ENCODE assay signal across 11 cellular contexts in the genomic region with DNA sequence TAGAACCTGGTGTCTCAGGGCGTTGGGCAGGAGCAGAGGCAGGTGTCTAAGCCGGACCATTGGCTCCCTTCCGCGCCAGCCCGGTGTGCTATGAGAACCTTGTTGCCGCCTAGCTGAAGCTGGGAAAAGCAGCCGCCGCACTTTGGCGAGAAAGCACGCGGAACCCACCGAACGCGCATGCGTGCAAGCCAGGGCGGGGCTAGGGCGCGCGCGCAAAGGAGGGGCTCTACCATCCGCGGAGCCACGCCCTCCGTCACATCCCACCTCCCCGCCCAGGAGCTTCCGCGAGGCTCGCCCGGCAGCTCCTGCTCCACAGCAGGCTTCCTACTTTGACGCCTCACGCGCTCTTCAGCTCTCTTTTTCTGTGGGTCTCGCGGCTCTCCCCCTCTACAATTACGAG. TPM values are rescaled to one million over a fixed set of nuclear protein-coding genes. Genes with fewer than 3 reads are reported as not detected.
A peak's percentile ranks its signal among the peaks of the same experiment; 100 is the strongest.
DNase-seq lines count a peak whose midpoint lies in the region; ATAC-seq and TF ChIP-seq lines count a peak whose summit lies in the region.
"Had no signal": no experiment of that assay in that cellular context is flagged by ENCODE, and none has a peak within 500 bp of the region (broad histone marks: within the 10 kb centered on the region; RNA-seq: fewer than 3 reads in every experiment).

No MANE protein-coding gene starts in this region.

- no peaks in the 10 kb centered on the region for H3K27me3 ChIP-seq in vagina

- H3K27ac ChIP-seq in vagina = no peak overlapping the region
- H3K27ac ChIP-seq: thoracic aorta had no signal

- H3K4me3 ChIP-seq in cardiac fibroblast (replicated peaks in 1 of 2; ENCODE audit: low read depth in 2 of 2, low read length in 2 of 2) = no peak overlapping the region
- H3K4me3 ChIP-seq in vagina = no peak overlapping the region
- H3K4me3 ChIP-seq: thoracic aorta had no signal

- TF ChIP-seq POLR2A in vagina (IDR thresholded peaks at IDR 0.05) = no peak

- no peaks in the 10 kb centered on the region for H3K9me3 ChIP-seq in vagina
- H3K9me3 ChIP-seq: thoracic aorta had no signal

- no peaks in the 10 kb centered on the region for H3K36me3 ChIP-seq in vagina
- H3K36me3 ChIP-seq: thoracic aorta had no signal

- TF ChIP-seq CTCF in cardiac fibroblast (IDR thresholded peaks at IDR 0.05; ENCODE audit: low read depth, low read length) = no peak
- no peak for TF ChIP-seq CTCF in vagina (IDR thresholded peaks at IDR 0.05)

- intact Hi-C loops in Right ventricle myocardium superior (cut with DNase I) (no loop called here), cardiac septum (cut with DNase I) (no loop called here), vagina (cut with DNase I) (no loop called here)

- H3K4me1 ChIP-seq in vagina = no peaks in the 10 kb centered on the region

- peak; percentile 81 for ATAC-seq in Right ventricle myocardium superior (ENCODE audit: poor library complexity)
- no peak for ATAC-seq in HG03457 (IDR thresholded peaks at IDR 0.05; ENCODE audit: unreplicated experiment)

- DNase-seq in Right ventricle myocardium superior (peak; percentile 61), cardiac septum (ENCODE audit: low spot score) (no peak), cardiac fibroblast (ENCODE audit: low read depth in 2 of 2) (peak; percentile 11 to 25), lung microvascular endothelial cell (ENCODE audit: low read depth in 2 of 2) (peak; percentile 18 to 36), ureter (ENCODE audit: low spot score) (peak; percentile 52), NCI-H524 (lab: John Stamatoyannopoulos, UW) (no peak), vagina (ENCODE audit: extremely low spot score in 2 of 2) (no peak)
- DNase-seq: KG1 had no signal

RNA-seq across cellular contexts. Expression of gene WDR87, which starts 51.3 kb away (rescaled TPM):
- not detected for total RNA-seq in Right ventricle myocardium superior
- total RNA-seq in cardiac septum = not detected
- not detected in 2 replicates for total RNA-seq in lung microvascular endothelial cell
- total RNA-seq in ureter = not detected
- not detected for total RNA-seq in vagina
- total RNA-seq: neural crest cell, thoracic aorta had no signal

RNA-seq across cellular contexts. Expression of gene SIPA1L3, which starts 51.9 kb away (rescaled TPM):
- total RNA-seq in Right ventricle myocardium superior = 8.5 TPM
- 14.0 TPM for total RNA-seq in cardiac septum
- 7.2 and 13.1 TPM in 2 replicates for total RNA-seq in lung microvascular endothelial cell
- total RNA-seq in ureter = 60.4 TPM
- 13.0 TPM for total RNA-seq in vagina

Comparison
In these comparisons a context has a peak if more than half of its experiments do, and no peak if none do; other contexts are left out.
1. DNase-seq: peak in Right ventricle myocardium superior (single experiment), cardiac fibroblast (2 of 2), lung microvascular endothelial cell (2 of 2) and ureter (single experiment); none in cardiac septum (single experiment), NCI-H524 (0 of 2) and vagina (0 of 2).